ENCODE assay signal across 7 cellular contexts in genomic region chr20:63215101-63216040, GRCh38. TPM values are rescaled to one million over a fixed set of nuclear protein-coding genes. Genes with fewer than 3 reads are reported as not detected.
DNase-seq lines count a peak whose midpoint lies in the region; ATAC-seq and TF ChIP-seq lines count a peak whose summit lies in the region.

No MANE protein-coding gene starts in this region.

- H3K9me3 ChIP-seq in fibroblast of lung (ENCODE audit: control insufficient read depth, insufficient read depth, low read depth, low read length) (no peaks in the 10 kb centered on the region), neuron (ENCODE audit: low read length) (no peaks in the 10 kb centered on the region)

- peak overlapping the region; percentile 82 for H3K4me2 ChIP-seq in fibroblast of lung (ENCODE audit: extremely low read depth, insufficient read depth, low read length)

- peaks cover 5% of the 10 kb centered on the region for H3K4me1 ChIP-seq in fibroblast of lung (ENCODE audit: control insufficient read depth, extremely low read depth, insufficient read depth, low read length)
- peaks cover 20% of the 10 kb centered on the region for H3K4me1 ChIP-seq in neuron (ENCODE audit: insufficient read depth, low read length)

- H3K36me3 ChIP-seq in fibroblast of lung (ENCODE audit: control insufficient read depth, insufficient read depth, low read length) (peaks cover 8% of the 10 kb centered on the region), neuron (ENCODE audit: insufficient read depth, low read length) (peaks cover 42% of the 10 kb centered on the region)

- peak overlapping the region; percentile 80 for H3K9ac ChIP-seq in fibroblast of lung (ENCODE audit: insufficient read depth, low read length)

- peak overlapping the region; percentile 99 for H3K27ac ChIP-seq in VCaP
- H3K27ac ChIP-seq in fibroblast of lung (ENCODE audit: insufficient read depth, low read length): peak overlapping the region; percentile 76

- peak; percentile 82 for TF ChIP-seq CTCF in VCaP (conservative IDR thresholded peaks at IDR 0.05)
- TF ChIP-seq CTCF in fibroblast of lung (conservative IDR thresholded peaks at IDR 0.05 in 1 of 2, IDR thresholded peaks at IDR 0.05 in 1 of 2; ENCODE audit: low read depth in 1 of 2, low read length in 2 of 2): peak; percentile 60 to 72

- H2AFZ ChIP-seq in fibroblast of lung (ENCODE audit: low read length) (no peak overlapping the region), neuron (ENCODE audit: low read depth, low read length) (no peak overlapping the region)

- ATAC-seq in GM21423 (IDR thresholded peaks at IDR 0.05; ENCODE audit: unreplicated experiment): peak; percentile 22

- H3K27me3 ChIP-seq in fibroblast of lung (ENCODE audit: control insufficient read depth, insufficient read depth, low read length) (no peaks in the 10 kb centered on the region), neuron (ENCODE audit: insufficient read depth, low read length) (peaks cover 10% of the 10 kb centered on the region)

- H3K4me3 ChIP-seq in Jurkat, Clone E6-1 (ENCODE audit: low read length): peak overlapping the region; percentile 84
- H3K4me3 ChIP-seq in fibroblast of lung (replicated peaks in 1 of 4; ENCODE audit: control extremely low read depth in 1 of 4, insufficient read depth in 1 of 4, low read depth in 3 of 4, low read length in 4 of 4) (peak overlapping the region; percentile 76 to 88 (median 86)), neuron (ENCODE audit: low read length) (peak overlapping the region; percentile 86)

- DNase-seq in ELF-1 (ENCODE audit: low read depth, low spot score) (peak; percentile 88), fibroblast of lung (ENCODE audit: low read depth in 2 of 2) (peak; percentile 56 to 64), NCI-H1694 treated with DMSO at 0.1 percent for 48 hours (lab: John Stamatoyannopoulos, UW) (no peak)
- no peak for DNase-seq in Jurkat, Clone E6-1 (ENCODE audit: low read depth, low spot score)

- no peaks in the 10 kb centered on the region for H4K20me1 ChIP-seq in fibroblast of lung (ENCODE audit: control insufficient read depth, extremely low read depth, insufficient read depth, low read length)

- H3K79me2 ChIP-seq in fibroblast of lung (ENCODE audit: control insufficient read depth, insufficient read depth, low read length): peaks cover 48% of the 10 kb centered on the region

RNA-seq across cellular contexts. Expression of gene YTHDF1, which starts 0.6 kb away (rescaled TPM):
- 24.9 TPM for polyA plus RNA-seq in Jurkat, Clone E6-1 (2012; ENCODE audit: insufficient read depth, insufficient read length)
- 12.8 and 16.3 TPM in 2 replicates for total RNA-seq in fibroblast of lung
- 25.9 and 29.2 TPM in 2 replicates for polyA plus RNA-seq in fibroblast of lung
- polyA plus RNA-seq in fibroblast of lung (2012): 21.3 and 24.9 TPM in 2 replicates
- polyA minus RNA-seq in fibroblast of lung (ENCODE audit: low replicate concordance): 14.6 and 29.9 TPM in 2 replicates

RNA-seq across cellular contexts. Expression of gene BIRC7, which starts 20.3 kb away (rescaled TPM):
- not detected for polyA plus RNA-seq in Jurkat, Clone E6-1 (2012; ENCODE audit: insufficient read depth, insufficient read length)
- total RNA-seq in fibroblast of lung: not detected in 2 replicates
- not detected in 2 replicates for polyA plus RNA-seq in fibroblast of lung
- polyA plus RNA-seq in fibroblast of lung (2012): not detected in 2 replicates
- not detected in 2 replicates for polyA minus RNA-seq in fibroblast of lung (ENCODE audit: low replicate concordance)

RNA-seq across cellular contexts. Expression of gene NKAIN4, which starts 38.9 kb away (rescaled TPM):
- polyA plus RNA-seq in Jurkat, Clone E6-1 (2012; ENCODE audit: insufficient read depth, insufficient read length): not detected
- not detected in 2 replicates for total RNA-seq in fibroblast of lung
- polyA plus RNA-seq in fibroblast of lung: not detected in 2 replicates
- polyA plus RNA-seq in fibroblast of lung (2012): not detected in 2 replicates
- polyA minus RNA-seq in fibroblast of lung (ENCODE audit: low replicate concordance): not detected in 2 replicates

RNA-seq across cellular contexts. Expression of gene ARFGAP1, which starts 57.2 kb away (rescaled TPM):
- polyA plus RNA-seq in Jurkat, Clone E6-1 (2012; ENCODE audit: insufficient read depth, insufficient read length): 127 TPM
- total RNA-seq in fibroblast of lung: 35.2 and 42.9 TPM in 2 replicates
- polyA plus RNA-seq in fibroblast of lung: 33.1 and 37.6 TPM in 2 replicates
- 65.4 and 66.5 TPM in 2 replicates for polyA plus RNA-seq in fibroblast of lung (2012)
- 55.4 and 101 TPM in 2 replicates for polyA minus RNA-seq in fibroblast of lung (ENCODE audit: low replicate concordance)

Comparison
In these comparisons a context has a peak if more than half of its experiments do, and no peak if none do; other contexts are left out.
1. DNase-seq: peak in ELF-1 (single experiment) and fibroblast of lung (2 of 2); none in Jurkat, Clone E6-1 (single experiment) and NCI-H1694 treated with DMSO at 0.1 percent for 48 hours (single experiment).
2. Peak in every context shown above with its lines, with median percentiles within 50 percentile points of each other: H3K4me3 ChIP-seq.